1 cellular context compared by ENCODE assay signal in genomic region chrX:120244395-120244734, GRCh38.
TF ChIP-seq lines count a peak whose summit lies in the region.

No MANE protein-coding gene starts in this region.

TF ChIP-seq in HepG2, 621 proteins besides CTCF, POLR2A, EP300 and RAD21 (continued from another document):
- TF ChIP-seq ZBTB8A (CRISPR knock-in tag; IDR thresholded peaks at IDR 0.05; ENCODE audit: borderline replicate concordance, low read depth) (no peak), ZFX (CRISPR knock-in tag; IDR thresholded peaks at IDR 0.05; ENCODE audit: low read depth) (no peak), ARHGAP35 (CRISPR knock-in tag; IDR thresholded peaks at IDR 0.05; ENCODE audit: borderline replicate concordance) (no peak), ZNF556 (CRISPR knock-in tag; IDR thresholded peaks at IDR 0.05; ENCODE audit: borderline replicate concordance) (no peak), TCF12 (IDR thresholded peaks at IDR 0.05) (no peak), TCF12 (CRISPR knock-in tag; IDR thresholded peaks at IDR 0.05) (no peak), HNF4A (CRISPR knock-in tag; IDR thresholded peaks at IDR 0.05) (no peak)
